8 cellular contexts compared by ENCODE assay signal in the genomic region with DNA sequence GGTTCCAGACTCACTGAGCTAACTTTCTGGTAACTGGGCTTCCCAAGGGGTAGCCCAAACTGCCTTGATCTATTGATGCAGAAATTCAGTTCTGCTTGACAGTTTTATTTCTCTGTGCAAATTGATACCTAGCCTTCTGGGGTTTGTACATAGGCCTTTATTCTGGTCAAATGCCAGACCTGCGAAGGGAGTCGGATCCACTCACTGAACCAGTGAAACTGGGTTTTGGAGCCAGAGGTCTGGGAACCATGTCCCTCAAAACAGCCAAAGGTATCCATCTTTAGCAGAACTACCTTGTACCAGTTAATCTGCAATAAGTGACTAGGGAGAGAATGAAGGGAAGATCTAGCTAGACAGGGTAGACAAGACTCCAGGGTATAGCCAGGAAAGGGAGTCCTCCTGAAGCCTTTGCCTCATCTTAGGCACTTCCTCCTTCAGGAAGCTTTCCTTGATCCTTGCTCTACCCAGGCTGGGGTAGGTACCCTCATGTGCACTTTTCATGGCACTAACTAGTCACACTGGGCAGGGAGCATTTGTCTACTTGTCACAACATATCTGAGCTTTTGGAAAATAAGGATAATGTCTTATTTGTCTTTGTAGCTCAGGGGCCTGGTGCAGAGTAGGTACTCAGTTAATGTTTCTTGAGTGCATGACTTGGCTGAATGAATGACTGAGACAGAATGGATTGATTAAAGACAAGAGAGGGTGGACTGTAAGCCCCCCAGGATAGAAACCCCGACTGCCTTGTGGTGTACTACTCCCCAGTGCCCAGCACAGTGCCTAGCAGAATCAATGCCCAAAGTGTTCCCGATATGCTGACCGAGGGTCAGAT. TPM values are rescaled to one million over a fixed set of nuclear protein-coding genes. Genes with fewer than 3 reads are reported as not detected.
DNase-seq lines count a peak whose midpoint lies in the region; ATAC-seq and TF ChIP-seq lines count a peak whose summit lies in the region.

No MANE protein-coding gene starts in this region.

- H3K79me2 ChIP-seq in osteoblast (ENCODE audit: insufficient read depth, low read length) = peaks cover 48% of the 10 kb centered on the region

- intact Hi-C loops in CD14-positive monocyte (cut with micrococcal nuclease) = loop anchor here in 1 of 2 donors (2.0 kb wide), 1 partner anchor 70 kb away; no protein-coding TSS in a partner anchor

- no peaks in the 10 kb centered on the region for H3K27me3 ChIP-seq in RWPE2 (ENCODE audit: insufficient read depth, poor library complexity, severe bottlenecking)
- H3K27me3 ChIP-seq in osteoblast (ENCODE audit: insufficient read depth, low read length) = no peaks in the 10 kb centered on the region

- TF ChIP-seq CTCF in CD14-positive monocyte (IDR thresholded peaks at IDR 0.05) = no peak
- no peak for TF ChIP-seq CTCF in RWPE2 (IDR thresholded peaks at IDR 0.05; ENCODE audit: poor library complexity, severe bottlenecking)
- TF ChIP-seq CTCF in epithelial cell of proximal tubule (conservative IDR thresholded peaks at IDR 0.05; ENCODE audit: low read depth, low read length) = no peak
- no peak for TF ChIP-seq CTCF in osteoblast (IDR thresholded peaks at IDR 0.05; ENCODE audit: extremely low read depth, low read depth, low read length)

- peaks cover 20 to 23% of the 10 kb centered on the region in 2 donors for H3K36me3 Mint-ChIP-seq in CD14-positive monocyte

- peaks cover 14 to 22% (median 21%) of the 10 kb centered on the region in 3 donors for H3K27me3 Mint-ChIP-seq in CD14-positive monocyte (ENCODE audit: low read depth in 3 of 3)

- H3K4me1 ChIP-seq in RWPE2 (ENCODE audit: insufficient read depth, poor library complexity, severe bottlenecking) (peaks cover 29% of the 10 kb centered on the region), osteoblast (ENCODE audit: insufficient read depth, low read length) (peaks cover 34% of the 10 kb centered on the region)

- peak overlapping the region; percentile 95 to 96 for H3K4me3 Mint-ChIP-seq in CD14-positive monocyte

- H3K4me3 ChIP-seq in RWPE2 (ENCODE audit: severe bottlenecking) (peak overlapping the region; percentile 58), epithelial cell of proximal tubule (ENCODE audit: low read depth, low read length) (peak overlapping the region; percentile 93), osteoblast (ENCODE audit: insufficient read depth, low read length) (peak overlapping the region; percentile 96)

- no peaks in the 10 kb centered on the region for H3K9me3 ChIP-seq in RWPE2 (ENCODE audit: severe bottlenecking)
- H3K9me3 ChIP-seq in osteoblast (ENCODE audit: low read depth, low read length) = no peaks in the 10 kb centered on the region

- peaks cover 46% of the 10 kb centered on the region for H3K4me1 Mint-ChIP-seq in CD14-positive monocyte

- H4K20me1 ChIP-seq in osteoblast (ENCODE audit: insufficient read depth, low read length) = peaks cover 27% of the 10 kb centered on the region

- peak overlapping the region in 3 of 7 donors; percentile 24 to 80 (median 43) for H3K27ac Mint-ChIP-seq in CD14-positive monocyte

- DNase-seq in CD14-positive monocyte (ENCODE audit: low spot score) (no peak), RWPE2 (ENCODE audit: low spot score) (no peak), epithelial cell of proximal tubule (ENCODE audit: low read depth) (no peak), osteoblast (ENCODE audit: insufficient read length, low spot score, missing footprints) (peak; percentile 84), A172 (ENCODE audit: low spot score) (no peak), HT-29 (ENCODE audit: low spot score) (no peak), SKM-1 treated with dmso at 0.1 percent for 144 hours (lab: John Stamatoyannopoulos, UW; ENCODE audit: unreplicated experiment) (no peak)

- H3K36me3 ChIP-seq in RWPE2 (ENCODE audit: low read depth) = peaks cover 23% of the 10 kb centered on the region
- peaks cover 16% of the 10 kb centered on the region for H3K36me3 ChIP-seq in osteoblast (ENCODE audit: insufficient read depth, low read length)

- peak overlapping the region; percentile 79 for H2AFZ ChIP-seq in osteoblast (ENCODE audit: low read length)

- peaks cover 0 to 4% (median 0%) of the 10 kb centered on the region in 7 donors for H3K9me3 Mint-ChIP-seq in CD14-positive monocyte

- H3K4me2 ChIP-seq in osteoblast (ENCODE audit: insufficient read depth, low read length) = peak overlapping the region; percentile 93

- H3K27ac ChIP-seq in RWPE2 (ENCODE audit: poor library complexity, severe bottlenecking) (peak overlapping the region; percentile 81), osteoblast (ENCODE audit: low read depth, low read length) (peak overlapping the region; percentile 91)

- ATAC-seq in RWPE2 (ENCODE audit: low read depth) (no peak), HG03139 (IDR thresholded peaks at IDR 0.05; ENCODE audit: unreplicated experiment) (no peak)

RNA-seq across cellular contexts. Expression of a gene that starts 1.4 kb away (rescaled TPM):
- polyA plus RNA-seq in CD14-positive monocyte = 1 to 10 TPM; 2.4 TPM
- 6.7 and 13.5 TPM in 2 replicates for total RNA-seq in epithelial cell of proximal tubule
- total RNA-seq in osteoblast = 38.0 and 39.8 TPM in 2 replicates
- total RNA-seq in A172 (2014; rRNA removed; shearing (Covaris generic)) = 9.3 and 14.1 TPM in 2 replicates
- total RNA-seq in HT-29 (2014; rRNA removed; shearing (Covaris generic)) = 25.6 and 27.3 TPM in 2 replicates

RNA-seq across cellular contexts. Expression of a gene that starts 6.3 kb away (rescaled TPM):
- polyA plus RNA-seq in CD14-positive monocyte = 100 to 1,000 TPM in 1 of 2 donors, 10 to 100 TPM in 1; 99.3 to 119 TPM
- total RNA-seq in epithelial cell of proximal tubule (73.9 and 136 TPM in 2 replicates), osteoblast (46.6 and 64.4 TPM in 2 replicates)
- 103 and 141 TPM in 2 replicates for total RNA-seq in A172 (2014; rRNA removed; shearing (Covaris generic))
- total RNA-seq in HT-29 (2014; rRNA removed; shearing (Covaris generic)) = 186 and 250 TPM in 2 replicates

RNA-seq across cellular contexts. Expression of a gene that starts 20.8 kb away (rescaled TPM):
- polyA plus RNA-seq in CD14-positive monocyte = 10 to 100 TPM; 29.3 to 31.8 TPM
- total RNA-seq in epithelial cell of proximal tubule = 22.5 and 23.8 TPM in 2 replicates
- total RNA-seq in osteoblast = 30.4 and 30.9 TPM in 2 replicates
- 39.3 and 53.6 TPM in 2 replicates for total RNA-seq in A172 (2014; rRNA removed; shearing (Covaris generic))
- total RNA-seq in HT-29 (2014; rRNA removed; shearing (Covaris generic)) = 27.2 and 30.6 TPM in 2 replicates
